Comparison of ENCODE assay signal across 12 cellular contexts in the genomic region with DNA sequence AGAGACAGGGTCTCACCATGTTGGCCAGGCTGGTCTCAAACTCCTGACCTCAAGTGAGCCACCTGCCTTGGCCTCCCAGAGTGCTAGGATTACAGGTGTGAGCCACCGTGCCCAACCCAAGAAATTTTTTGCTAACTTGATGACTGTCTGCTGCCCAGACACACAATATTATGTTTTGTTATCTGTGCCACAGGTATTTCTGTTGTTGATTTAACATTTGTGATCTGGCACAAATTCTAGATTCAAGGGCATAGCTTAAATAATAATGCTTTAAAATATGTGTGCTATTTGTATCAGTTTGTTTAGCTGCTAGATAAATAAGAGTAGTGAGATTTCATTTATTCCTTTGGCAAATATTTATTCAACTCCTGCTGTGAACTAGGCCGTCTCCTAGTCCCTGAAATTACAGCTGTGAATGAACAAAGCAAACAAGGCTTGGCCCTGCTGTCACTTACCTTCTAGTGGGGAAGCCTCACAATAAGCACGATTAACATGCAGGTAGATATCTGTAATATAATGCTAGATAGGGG. TPM values are rescaled to one million over a fixed set of nuclear protein-coding genes. Genes with fewer than 3 reads are reported as not detected.
DNase-seq lines count a peak whose midpoint lies in the region; ATAC-seq, FAIRE-seq and TF ChIP-seq lines count a peak whose summit lies in the region.
"Had no signal": no experiment of that assay in that cellular context is flagged by ENCODE, and none has a peak within 500 bp of the region (broad histone marks: within the 10 kb centered on the region; RNA-seq: fewer than 3 reads in every experiment).

No MANE protein-coding gene starts in this region.

- TF ChIP-seq RAD21 in A549 (conservative IDR thresholded peaks at IDR 0.05 in 1 of 2, IDR thresholded peaks at IDR 0.05 in 1 of 2) = no peak; a peak in 1 of 5 replicates

- 0% methylated on average over 3 of the region's 3 CpGs for WGBS in A549 (ENCODE audit: missing lambda C conversion rate)

- peak overlapping the region; percentile 51 for H3K4me2 ChIP-seq in A549

- no peak for FAIRE-seq in A549 (lab: Jason Lieb, UNC)

- no peak overlapping the region for H3K4me3 ChIP-seq in A549

- peak; percentile 82 to 91 for ATAC-seq in A549
- ATAC-seq: activated CD8-positive, alpha-beta memory T cell treated with anti-CD3 and anti-CD28 coated beads, Interleukin-2, amount 10 ng/mL, durations not matched to agents 7 days and 5 days had no signal

- DNase-seq in A549 (ENCODE audit: low read depth in 1 of 2, low spot score in 1 of 2) (peak; percentile 45 to 83), HuH-7 (ENCODE audit: low spot score) (peak; percentile 47), NCI-H510A (lab: John Stamatoyannopoulos, UW) (peak; percentile 69), epithelial cell of prostate (ENCODE audit: low read depth, low spot score) (peak; percentile 10), dermis blood vessel endothelial cell (no peak), hepatic stellate cell (ENCODE audit: low spot score) (no peak), amygdala (lab: John Stamatoyannopoulos, UW) (no peak)
- no peak for DNase-seq in activated effector memory CD4-positive, alpha-beta T cell treated with anti-CD3 and anti-CD28 coated beads, Interleukin-2, amount 50 U/mL, for 16 hours
- DNase-seq: activated CD8-positive, alpha-beta memory T cell treated with anti-CD3 and anti-CD28 coated beads, Interleukin-2, amount 10 ng/mL, durations not matched to agents 7 days and 5 days; brain microvascular endothelial cell; erythroblast; T-helper 9 cell had no signal

- POLR2A ChIA-PET in A549 (lab: Yijun Ruan, JAX) = interaction anchor here (1.1 to 1.6 kb wide), 2 partner anchors 35 to 55 kb away, joined by 3 to 9 read pairs; a partner anchor contains a TSS

- TF ChIP-seq EP300 in A549 (IDR thresholded peaks at IDR 0.05) = peak in 1 of 2 experiments; percentile 39; a peak in 2 of 5 replicates

- H3K4me1 ChIP-seq in A549 = peaks cover 17% of the 10 kb centered on the region

- H3K9me3 ChIP-seq in A549 = no peaks in the 10 kb centered on the region

- no peak for TF ChIP-seq CTCF in A549 (IDR thresholded peaks at IDR 0.05)

- H3K27ac ChIP-seq in A549 (no peak overlapping the region), epithelial cell of prostate (no peak overlapping the region)
- H3K27ac ChIP-seq: brain microvascular endothelial cell had no signal

- TF ChIP-seq POLR2A in A549 (IDR thresholded peaks at IDR 0.05; ENCODE audit: low read length) = no peak

- CTCF ChIA-PET in A549 (lab: Yijun Ruan, JAX) = interaction anchor here (1.0 kb wide), 3 partner anchors 9 to 113 kb away, joined by 3 to 5 read pairs (median 4); a partner anchor contains a TSS

TF ChIP-seq in A549, 52 proteins besides CTCF, POLR2A, EP300 and RAD21 (continues in another document):
- TF ChIP-seq, protein P1, sequence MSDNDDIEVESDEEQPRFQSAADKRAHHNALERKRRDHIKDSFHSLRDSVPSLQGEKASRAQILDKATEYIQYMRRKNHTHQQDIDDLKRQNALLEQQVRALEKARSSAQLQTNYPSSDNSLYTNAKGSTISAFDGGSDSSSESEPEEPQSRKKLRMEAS (IDR thresholded peaks at IDR 0.05) = peak; percentile 66; the same call in 1 of the 2 replicates
- TF ChIP-seq, protein P2, sequence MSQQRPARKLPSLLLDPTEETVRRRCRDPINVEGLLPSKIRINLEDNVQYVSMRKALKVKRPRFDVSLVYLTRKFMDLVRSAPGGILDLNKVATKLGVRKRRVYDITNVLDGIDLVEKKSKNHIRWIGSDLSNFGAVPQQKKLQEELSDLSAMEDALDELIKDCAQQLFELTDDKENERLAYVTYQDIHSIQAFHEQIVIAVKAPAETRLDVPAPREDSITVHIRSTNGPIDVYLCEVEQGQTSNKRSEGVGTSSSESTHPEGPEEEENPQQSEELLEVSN (IDR thresholded peaks at IDR 0.05; ENCODE audit: borderline replicate concordance, low read depth) = no peak
- TF ChIP-seq HOXA7 (CRISPR knock-in tag; IDR thresholded peaks at IDR 0.05) (no peak), MYC (IDR thresholded peaks at IDR 0.05; ENCODE audit: borderline replicate concordance, low read length) (no peak), ZNF302 (CRISPR knock-in tag; IDR thresholded peaks at IDR 0.05) (no peak), HEYL (CRISPR knock-in tag; IDR thresholded peaks at IDR 0.05) (no peak), SREBF2 (IDR thresholded peaks at IDR 0.05) (no peak), CHD4 (IDR thresholded peaks at IDR 0.05; ENCODE audit: borderline replicate concordance) (no peak), KDM5A (IDR thresholded peaks at IDR 0.05) (no peak), ZFP36 (IDR thresholded peaks at IDR 0.05; ENCODE audit: borderline replicate concordance, partially characterized antibody) (peak; percentile 84), CBX2 (IDR thresholded peaks at IDR 0.05; ENCODE audit: borderline replicate concordance, low read depth) (no peak), HDAC2 (IDR thresholded peaks at IDR 0.05) (no peak), NPAS2 (CRISPR knock-in tag; IDR thresholded peaks at IDR 0.05; ENCODE audit: borderline replicate concordance) (no peak), MAZ (IDR thresholded peaks at IDR 0.05; ENCODE audit: borderline replicate concordance, low read depth, low read length) (no peak), FOSB (CRISPR knock-in tag; IDR thresholded peaks at IDR 0.05) (0 out of 2 replicates have a peak, but pooled peaks have one; percentile 48), RCOR1 (IDR thresholded peaks at IDR 0.05; ENCODE audit: low read depth, low read length) (no peak), CEBPB (IDR thresholded peaks at IDR 0.05) (peak in 1 of 2 experiments; percentile 62; a peak in 2 of 4 replicates), RFX5 (IDR thresholded peaks at IDR 0.05) (no peak), TP53 (CRISPR knock-in tag; IDR thresholded peaks at IDR 0.05) (no peak), CHD2 (IDR thresholded peaks at IDR 0.05; ENCODE audit: low read length, partially characterized antibody) (no peak), HOXB13 (CRISPR knock-in tag; IDR thresholded peaks at IDR 0.05; ENCODE audit: low read depth) (no peak), JUN (IDR thresholded peaks at IDR 0.05) (peak; percentile 87 to 91), POLR2AphosphoS2 (conservative IDR thresholded peaks at IDR 0.05; ENCODE audit: low read length) (no peak), BHLHE40 (IDR thresholded peaks at IDR 0.05; ENCODE audit: low read depth, low read length) (no peak), RARB (CRISPR knock-in tag; IDR thresholded peaks at IDR 0.05) (no peak)
- TF ChIP-seq, protein P3, sequence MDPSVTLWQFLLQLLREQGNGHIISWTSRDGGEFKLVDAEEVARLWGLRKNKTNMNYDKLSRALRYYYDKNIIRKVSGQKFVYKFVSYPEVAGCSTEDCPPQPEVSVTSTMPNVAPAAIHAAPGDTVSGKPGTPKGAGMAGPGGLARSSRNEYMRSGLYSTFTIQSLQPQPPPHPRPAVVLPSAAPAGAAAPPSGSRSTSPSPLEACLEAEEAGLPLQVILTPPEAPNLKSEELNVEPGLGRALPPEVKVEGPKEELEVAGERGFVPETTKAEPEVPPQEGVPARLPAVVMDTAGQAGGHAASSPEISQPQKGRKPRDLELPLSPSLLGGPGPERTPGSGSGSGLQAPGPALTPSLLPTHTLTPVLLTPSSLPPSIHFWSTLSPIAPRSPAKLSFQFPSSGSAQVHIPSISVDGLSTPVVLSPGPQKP (IDR thresholded peaks at IDR 0.05; ENCODE audit: low read depth, low read length) = no peak
- TF ChIP-seq, protein P4, sequence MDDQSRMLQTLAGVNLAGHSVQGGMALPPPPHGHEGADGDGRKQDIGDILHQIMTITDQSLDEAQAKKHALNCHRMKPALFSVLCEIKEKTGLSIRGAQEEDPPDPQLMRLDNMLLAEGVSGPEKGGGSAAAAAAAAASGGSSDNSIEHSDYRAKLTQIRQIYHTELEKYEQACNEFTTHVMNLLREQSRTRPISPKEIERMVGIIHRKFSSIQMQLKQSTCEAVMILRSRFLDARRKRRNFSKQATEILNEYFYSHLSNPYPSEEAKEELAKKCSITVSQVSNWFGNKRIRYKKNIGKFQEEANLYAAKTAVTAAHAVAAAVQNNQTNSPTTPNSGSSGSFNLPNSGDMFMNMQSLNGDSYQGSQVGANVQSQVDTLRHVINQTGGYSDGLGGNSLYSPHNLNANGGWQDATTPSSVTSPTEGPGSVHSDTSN (IDR thresholded peaks at IDR 0.05) = no peak
- TF ChIP-seq, protein P5, sequence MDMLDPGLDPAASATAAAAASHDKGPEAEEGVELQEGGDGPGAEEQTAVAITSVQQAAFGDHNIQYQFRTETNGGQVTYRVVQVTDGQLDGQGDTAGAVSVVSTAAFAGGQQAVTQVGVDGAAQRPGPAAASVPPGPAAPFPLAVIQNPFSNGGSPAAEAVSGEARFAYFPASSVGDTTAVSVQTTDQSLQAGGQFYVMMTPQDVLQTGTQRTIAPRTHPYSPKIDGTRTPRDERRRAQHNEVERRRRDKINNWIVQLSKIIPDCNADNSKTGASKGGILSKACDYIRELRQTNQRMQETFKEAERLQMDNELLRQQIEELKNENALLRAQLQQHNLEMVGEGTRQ (IDR thresholded peaks at IDR 0.05) = no peak
- TF ChIP-seq, protein P6, sequence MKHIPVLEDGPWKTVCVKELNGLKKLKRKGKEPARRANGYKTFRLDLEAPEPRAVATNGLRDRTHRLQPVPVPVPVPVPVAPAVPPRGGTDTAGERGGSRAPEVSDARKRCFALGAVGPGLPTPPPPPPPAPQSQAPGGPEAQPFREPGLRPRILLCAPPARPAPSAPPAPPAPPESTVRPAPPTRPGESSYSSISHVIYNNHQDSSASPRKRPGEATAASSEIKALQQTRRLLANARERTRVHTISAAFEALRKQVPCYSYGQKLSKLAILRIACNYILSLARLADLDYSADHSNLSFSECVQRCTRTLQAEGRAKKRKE (CRISPR knock-in tag; IDR thresholded peaks at IDR 0.05; ENCODE audit: low read depth) = 0 out of 2 replicates have a peak, but pooled peaks have one; percentile 16

RNA-seq across cellular contexts. Expression of a gene that starts 35.3 kb away (rescaled TPM):
- polyA plus RNA-seq in A549 (2011; rRNA removed) (23.0 and 26.1 TPM in 2 replicates), A549 (2017; fragmentation: RNase III; extraction: RNeasy Plus Mini Kit Qiagen cat#74134 plus additional on column Dnase treatment) (15.2 to 18.6 TPM (median 18.2 TPM) in 3 replicates)
- polyA plus RNA-seq in A549 (2012; cell fraction: cytosol; rRNA removed) = 7.4 and 8.8 TPM in 2 replicates
- polyA plus RNA-seq in A549 (2012; cell fraction: nucleus; rRNA removed) = 9.8 and 12.5 TPM in 2 replicates
- polyA minus RNA-seq in A549 (2011; rRNA and poly(A)+ RNA removed) = 23.4 and 26.6 TPM in 2 replicates
- total RNA-seq in dermis blood vessel endothelial cell = 62.5 and 63.1 TPM in 2 replicates

RNA-seq across cellular contexts. Expression of a gene that starts 55.8 kb away (rescaled TPM):
- polyA plus RNA-seq in A549 (2011; rRNA removed) (437 and 557 TPM in 2 replicates), A549 (2017; fragmentation: RNase III; extraction: RNeasy Plus Mini Kit Qiagen cat#74134 plus additional on column Dnase treatment) (227 to 254 TPM (median 245 TPM) in 3 replicates)
- polyA plus RNA-seq in A549 (2012; cell fraction: cytosol; rRNA removed) = 107 and 112 TPM in 2 replicates
- polyA plus RNA-seq in A549 (2012; cell fraction: nucleus; rRNA removed) = 194 and 211 TPM in 2 replicates
- polyA minus RNA-seq in A549 (2011; rRNA and poly(A)+ RNA removed) = 218 and 240 TPM in 2 replicates
- 127 and 380 TPM in 2 replicates for total RNA-seq in dermis blood vessel endothelial cell

Comparison
In these comparisons a context has a peak if more than half of its experiments do, and no peak if none do; other contexts are left out.
1. DNase-seq: peak in A549 (2 of 2), HuH-7 (single experiment), NCI-H510A (single experiment) and epithelial cell of prostate (single experiment); none in dermis blood vessel endothelial cell (single experiment), hepatic stellate cell (single experiment), amygdala (0 of 56) and activated effector memory CD4-positive, alpha-beta T cell treated with anti-CD3 and anti-CD28 coated beads, Interleukin-2, amount 50 U/mL, for 16 hours (single experiment).